19 cellular contexts compared by ENCODE assay signal in genomic region chr18:78855188-78855587, GRCh38.
DNase-seq lines count a peak whose midpoint lies in the region; TF ChIP-seq lines count a peak whose summit lies in the region.
"Had no signal": no experiment of that assay in that cellular context is flagged by ENCODE, and none has a peak within 500 bp of the region (broad histone marks: within the 10 kb centered on the region; RNA-seq: fewer than 3 reads in every experiment).

No MANE protein-coding gene starts in this region.

- 51 to 59% methylated on average over 4 of the region's 4 CpGs for WGBS in GM23248 (ENCODE audit: low coverage in 1 of 2, low lambda C conversion rate in 2 of 2, missing lambda C conversion rate in 2 of 2), 2 experiments

- H3K36me3 Mint-ChIP-seq in osteocyte (ENCODE audit: unreplicated experiment) = no peaks in the 10 kb centered on the region
- H3K36me3 Mint-ChIP-seq: CD14-positive monocyte; CD4-positive, alpha-beta memory T cell; CD4-positive, CD25-positive, alpha-beta regulatory T cell had no signal

- H3K4me3 Mint-ChIP-seq in osteocyte (ENCODE audit: unreplicated experiment) = no peak overlapping the region
- H3K4me3 Mint-ChIP-seq: CD14-positive monocyte; CD4-positive, alpha-beta memory T cell; CD4-positive, CD25-positive, alpha-beta regulatory T cell; CD8-positive, alpha-beta memory T cell had no signal

- DNase-seq in MV-4-11 (lab: John Stamatoyannopoulos, UW) (peak; percentile 6), osteocyte (ENCODE audit: extremely low spot score, unreplicated experiment) (peak; percentile 65), vagina (ENCODE audit: extremely low spot score in 2 of 2) (peak; percentile 28 to 70), T-helper 9 cell (no peak), GM23248 (no peak)
- DNase-seq in stimulated activated CD4-positive, alpha-beta T cell treated with anti-CD3 and anti-CD28 coated beads, Interleukin-15, amount 100 ng/mL, for 24 hours = no peak
- DNase-seq: 8988T; ACHN; BE2C; C1 segment of cervical spinal cord; CD4-positive, alpha-beta memory T cell; CD4-positive, CD25-positive, alpha-beta regulatory T cell; CD8-positive, alpha-beta memory T cell; COR-L47; DMS79 treated with DMSO at 0.1 percent for 48 hours; GDM1 had no signal

- H3F3A ChIP-seq in GM23248 (ENCODE audit: insufficient read depth) = no peaks in the 10 kb centered on the region

- no peaks in the 10 kb centered on the region for H3K9me2 ChIP-seq in GM23248 (ENCODE audit: insufficient read depth)

- in situ Hi-C loops in GM23248 (cut with MboI) = no loop called here

- peaks cover 35% of the 10 kb centered on the region for H3K9me3 Mint-ChIP-seq in osteocyte (ENCODE audit: unreplicated experiment)

- H3K9me3 ChIP-seq in vagina (no peaks in the 10 kb centered on the region), GM23248 (ENCODE audit: low read depth) (no peaks in the 10 kb centered on the region)
- H3K9me3 ChIP-seq: BE2C had no signal

- H3K27ac Mint-ChIP-seq in osteocyte (ENCODE audit: unreplicated experiment) = no peak overlapping the region
- H3K27ac Mint-ChIP-seq: CD14-positive monocyte; CD4-positive, alpha-beta memory T cell; CD4-positive, CD25-positive, alpha-beta regulatory T cell; CD8-positive, alpha-beta memory T cell had no signal

- H3K79me2 ChIP-seq in GM23248 (ENCODE audit: insufficient read depth) = no peaks in the 10 kb centered on the region

- H3K27me3 ChIP-seq in vagina (no peaks in the 10 kb centered on the region), GM23248 (replicated peaks; ENCODE audit: insufficient read depth) (no peaks in the 10 kb centered on the region)
- H3K27me3 ChIP-seq: BLaER1 had no signal

- H3K4me1 ChIP-seq in vagina (no peaks in the 10 kb centered on the region), GM23248 (ENCODE audit: insufficient read depth) (no peaks in the 10 kb centered on the region)
- H3K4me1 ChIP-seq: BE2C, BLaER1 had no signal

- H3K27ac ChIP-seq in vagina = no peak overlapping the region
- H3K27ac ChIP-seq in GM23248 = no peak overlapping the region
- H3K27ac ChIP-seq: BLaER1 had no signal

- H2AFZ ChIP-seq in GM23248 = no peak overlapping the region

- intact Hi-C loops in vagina (cut with DNase I) = no loop called here

- H3K4me2 ChIP-seq in GM23248 (ENCODE audit: unreplicated experiment) = no peak overlapping the region
- H3K4me2 ChIP-seq: BLaER1 had no signal

- no peaks in the 10 kb centered on the region for H3K27me3 Mint-ChIP-seq in osteocyte (ENCODE audit: unreplicated experiment)
- H3K27me3 Mint-ChIP-seq: CD4-positive, CD25-positive, alpha-beta regulatory T cell had no signal

- no peak overlapping the region for H3K9ac ChIP-seq in GM23248
- H3K9ac ChIP-seq: BLaER1 had no signal

- TF ChIP-seq CTCF in osteocyte (IDR thresholded peaks at IDR 0.05) (no peak), vagina (IDR thresholded peaks at IDR 0.05) (no peak)

- no peak overlapping the region for H3K4me3 ChIP-seq in vagina
- no peak overlapping the region for H3K4me3 ChIP-seq in GM23248
- H3K4me3 ChIP-seq: BLaER1, GM12878 had no signal

- H3K4me1 Mint-ChIP-seq in osteocyte (ENCODE audit: unreplicated experiment) = no peaks in the 10 kb centered on the region
- H3K4me1 Mint-ChIP-seq: CD14-positive monocyte; CD4-positive, alpha-beta memory T cell; CD4-positive, CD25-positive, alpha-beta regulatory T cell; CD8-positive, alpha-beta memory T cell had no signal

- no peak for TF ChIP-seq POLR2A in vagina (IDR thresholded peaks at IDR 0.05)

- H3K36me3 ChIP-seq in vagina = no peaks in the 10 kb centered on the region
- no peaks in the 10 kb centered on the region for H3K36me3 ChIP-seq in GM23248 (ENCODE audit: low read depth)
- H3K36me3 ChIP-seq: BE2C, BLaER1 had no signal

- H4K20me1 ChIP-seq in GM23248 (ENCODE audit: insufficient read depth) = no peaks in the 10 kb centered on the region
- H4K20me1 ChIP-seq: BLaER1 had no signal

Comparison
In these comparisons a context has a peak if more than half of its experiments do, and no peak if none do; other contexts are left out.
1. DNase-seq: peak in MV-4-11 (single experiment), osteocyte (single experiment) and vagina (2 of 2); none in T-helper 9 cell (single experiment), GM23248 (single experiment) and stimulated activated CD4-positive, alpha-beta T cell treated with anti-CD3 and anti-CD28 coated beads, Interleukin-15, amount 100 ng/mL, for 24 hours (single experiment).